ENCODE assay signal across 21 cellular contexts in genomic region chr10:101263146-101263837, GRCh38. TPM values are rescaled to one million over a fixed set of nuclear protein-coding genes. Genes with fewer than 3 reads are reported as not detected.
DNase-seq lines count a peak whose midpoint lies in the region; ATAC-seq, FAIRE-seq and TF ChIP-seq lines count a peak whose summit lies in the region.
"Had no signal": no experiment of that assay in that cellular context is flagged by ENCODE, and none has a peak within 500 bp of the region (broad histone marks: within the 10 kb centered on the region; RNA-seq: fewer than 3 reads in every experiment).

No MANE protein-coding gene starts in this region.

- H3K18ac ChIP-seq in H9 (ENCODE audit: insufficient read length, low read depth, low read length): no peak overlapping the region
- no peak overlapping the region for H3K18ac ChIP-seq in H1 (ENCODE audit: extremely low read depth, low read length)

- no peak for FAIRE-seq in H1 (lab: Jason Lieb, UNC)
- FAIRE-seq: RCC 7860 had no signal

- no peak overlapping the region for H3K4ac ChIP-seq in H9 (ENCODE audit: low read depth, low read length)
- H3K4ac ChIP-seq in H1 (replicated peaks; ENCODE audit: insufficient read length, low read depth, low read length): no peak overlapping the region

- no peaks in the 10 kb centered on the region for H3K9me3 ChIP-seq in H9 (ENCODE audit: control insufficient read depth, low read depth, low read length)
- H3K9me3 ChIP-seq in H1 (ENCODE audit: insufficient read depth in 2 of 2, low read depth in 1 of 2, low read length in 1 of 2): no peaks in the 10 kb centered on the region

- no peak overlapping the region for H3T11ph ChIP-seq in H9 (ENCODE audit: low read length)

- H3K4me1 Mint-ChIP-seq in H9 (peaks cover 45 to 53% of the 10 kb centered on the region in 2 experiments), nephron progenitor cell (peaks cover 79% of the 10 kb centered on the region)
- H3K4me1 Mint-ChIP-seq: CD4-positive, CD25-positive, alpha-beta regulatory T cell had no signal

- no peak for ATAC-seq in GM19328 (IDR thresholded peaks at IDR 0.05; ENCODE audit: unreplicated experiment)

- H3K56ac ChIP-seq in H9 (ENCODE audit: insufficient read length, low read depth, low read length) (peak overlapping the region; percentile 84), H1 (replicated peaks; ENCODE audit: insufficient read length, low read depth, low read length) (no peak overlapping the region)

- H3K14ac ChIP-seq in H9 (ENCODE audit: insufficient read depth, low read length) (no peak overlapping the region), H1 (ENCODE audit: insufficient read length) (no peak overlapping the region)

- no peaks in the 10 kb centered on the region for H3K23me2 ChIP-seq in H9 (ENCODE audit: insufficient read length, low read depth, low read length, poor library complexity, severe bottlenecking)
- H3K23me2 ChIP-seq in H1 (ENCODE audit: low read depth, low read length): peaks cover 2% of the 10 kb centered on the region; the same call in 1 of the 2 replicates

- H3K27me3 ChIP-seq in H9 (ENCODE audit: insufficient read depth, low read length) (no peaks in the 10 kb centered on the region; the same call in 1 of the 2 replicates), H1 (replicated peaks in 1 of 4; ENCODE audit: control insufficient read depth in 3 of 4, extremely low read depth in 1 of 4, insufficient read depth in 3 of 4, low read length in 3 of 4) (peaks cover 0 to 4% (median under 1%) of the 10 kb centered on the region in 4 experiments; a peak in 4 of 7 replicates)

- H3K27me3 Mint-ChIP-seq in H9 (ENCODE audit: low read depth): peaks cover 50% of the 10 kb centered on the region
- peaks cover 6% of the 10 kb centered on the region for H3K27me3 Mint-ChIP-seq in nephron progenitor cell (ENCODE audit: low read depth, poor library complexity)

- H3K27ac ChIP-seq in H9 (ENCODE audit: insufficient read length, low read depth, low read length) (no peak overlapping the region), H1 (ENCODE audit: low read depth, low read length) (no peak overlapping the region)

- no peak overlapping the region for H3K4me3 ChIP-seq in H1 (ENCODE audit: extremely low read depth in 1 of 4, insufficient read depth in 2 of 4, low read depth in 3 of 4, low read length in 4 of 4)

- no peak overlapping the region; a peak in 2 of 7 replicates for H3K27ac Mint-ChIP-seq in H9
- H3K27ac Mint-ChIP-seq in nephron progenitor cell: peak overlapping the region; percentile 77
- H3K27ac Mint-ChIP-seq: CD4-positive, CD25-positive, alpha-beta regulatory T cell had no signal

- POLR2A ChIA-PET in H1 (lab: Charles Lee; ENCODE audit: partially characterized antibody): interaction anchor here (0.8 kb wide), 1 partner anchor 213 kb away, joined by 3 read pairs; no protein-coding TSS in a partner anchor

- intact Hi-C loops in posterior vena cava (cut with DNase I): no loop called here

- H2AFZ ChIP-seq in H9 (ENCODE audit: low read length) (no peak overlapping the region), H1 (ENCODE audit: low read length) (no peak overlapping the region)

- no peak overlapping the region for H2AK5ac ChIP-seq in H9 (ENCODE audit: insufficient read length, low read length)
- no peak overlapping the region for H2AK5ac ChIP-seq in H1 (ENCODE audit: low read depth, low read length)

- H3K36me3 ChIP-seq in H1 (ENCODE audit: control insufficient read depth in 2 of 4, insufficient read depth in 4 of 4, low read length in 3 of 4): no peaks in the 10 kb centered on the region

- H4K20me1 ChIP-seq in H9 (ENCODE audit: control insufficient read depth, insufficient read depth, insufficient read length) (no peaks in the 10 kb centered on the region), H1 (replicated peaks in 1 of 2; ENCODE audit: control insufficient read depth in 1 of 2, insufficient read depth in 2 of 2, low read length in 2 of 2) (no peaks in the 10 kb centered on the region)

- H3K79me2 ChIP-seq in H9 (ENCODE audit: insufficient read depth, low read length) (no peaks in the 10 kb centered on the region), H1 (ENCODE audit: control insufficient read depth in 1 of 2, insufficient read depth in 2 of 2, low read length in 2 of 2) (no peaks in the 10 kb centered on the region)

- H4K8ac ChIP-seq in H9 (replicated peaks; ENCODE audit: insufficient read length, low read depth, low read length): no peak overlapping the region
- no peak overlapping the region for H4K8ac ChIP-seq in H1 (ENCODE audit: extremely low read depth, insufficient read depth, low read length)

- peaks cover 5% of the 10 kb centered on the region; the same call in 1 of the 2 replicates for H3K4me1 ChIP-seq in H9 (ENCODE audit: insufficient read depth, low read length)
- H3K4me1 ChIP-seq in H1 (replicated peaks in 1 of 4; ENCODE audit: control insufficient read depth in 3 of 4, insufficient read depth in 4 of 4, low read length in 3 of 4): peaks cover 2 to 34% (median 19%) of the 10 kb centered on the region in 4 experiments

- TF ChIP-seq EP300 in H1 (IDR thresholded peaks at IDR 0.05; ENCODE audit: borderline replicate concordance in 1 of 2, low read depth in 2 of 2, low read length in 2 of 2): no peak

- TF ChIP-seq CTCF in H9 (conservative IDR thresholded peaks at IDR 0.05) (no peak), H1 (IDR thresholded peaks at IDR 0.05; ENCODE audit: control extremely low read depth in 1 of 3, insufficient read depth in 1 of 3, low read depth in 1 of 3, low read length in 3 of 3) (no peak), nephron progenitor cell (IDR thresholded peaks at IDR 0.05) (no peak)

- no peak for DNase-seq in H9
- peak; percentile 92 for DNase-seq in NCI-H82 (lab: John Stamatoyannopoulos, UW)
- DNase-seq in H1 (ENCODE audit: low read depth in 1 of 2, low spot score in 2 of 2): no peak
- no peak for DNase-seq in nephron progenitor cell
- DNase-seq in HT-29 (ENCODE audit: low spot score): no peak
- no peak for DNase-seq in NCI-H1694 treated with DMSO at 0.1 percent for 48 hours (lab: John Stamatoyannopoulos, UW)
- no peak for DNase-seq in posterior vena cava (ENCODE audit: low spot score)
- DNase-seq: Calu3; CD4-positive, CD25-positive, alpha-beta regulatory T cell; DMS79; HCEC 1CT; Kasumi-1; MM.1S; NCI-H1105 treated with DMSO at 0.1 percent for 48 hours; NCI-H187 treated with DMSO at 0.1 percent for 48 hours; NCI-H2171; NCI-H510A treated with DMSO at 0.1 percent for 48 hours; SHP77 had no signal

- H2BK15ac ChIP-seq in H9 (ENCODE audit: low read depth, low read length) (no peak overlapping the region), H1 (ENCODE audit: low read length) (peak overlapping the region; percentile 72; the same call in 1 of the 2 replicates)

- no peak for TF ChIP-seq RAD21 in H1 (IDR thresholded peaks at IDR 0.05 in 1 of 2, conservative IDR thresholded peaks at IDR 0.05 in 1 of 2; ENCODE audit: low read depth in 2 of 2, low read length in 2 of 2)

- no CpG with 5 or more reads among the region's 11 CpGs for WGBS in H9 (ENCODE audit: extremely low coverage, insufficient read length, low lambda C conversion rate)
- WGBS in H1 (ENCODE audit: extremely low coverage in 1 of 2, insufficient coverage in 1 of 2, insufficient read length in 1 of 2, insufficient replicate concordance in 2 of 2, low coverage in 1 of 2, low lambda C conversion rate in 2 of 2, missing lambda C conversion rate in 1 of 2), 2 experiments: 81% methylated on average over 11 of the region's 11 CpGs; no CpG with 5 or more reads in 1 of the 2 experiments

- no peak overlapping the region for H2BK12ac ChIP-seq in H9 (ENCODE audit: insufficient read length, low read depth, low read length)
- H2BK12ac ChIP-seq in H1 (ENCODE audit: low read depth, low read length): 0 out of 2 replicates have a peak overlapping the region, but pooled peaks have one; percentile 50

- no peak overlapping the region for H4K5ac ChIP-seq in H9 (ENCODE audit: insufficient read length, low read depth, low read length)
- no peak overlapping the region for H4K5ac ChIP-seq in H1 (ENCODE audit: insufficient read length, low read depth, low read length)

- TF ChIP-seq POLR2A in H1 (IDR thresholded peaks at IDR 0.05; ENCODE audit: control extremely low read depth in 1 of 2, low read depth in 2 of 2, low read length in 2 of 2): no peak

- no peak overlapping the region for H2BK20ac ChIP-seq in H9 (ENCODE audit: low read depth, low read length, poor library complexity, severe bottlenecking)
- peak overlapping the region; percentile 80; the same call in 1 of the 2 replicates for H2BK20ac ChIP-seq in H1 (ENCODE audit: low read length)

- no peak overlapping the region for H3K4me2 ChIP-seq in H9 (ENCODE audit: insufficient read depth, insufficient read length, low read length)
- H3K4me2 ChIP-seq in H1 (ENCODE audit: insufficient read depth in 1 of 2, low read depth in 2 of 2, low read length in 2 of 2): no peak overlapping the region

- H3K79me1 ChIP-seq in H9 (ENCODE audit: insufficient read depth, low read depth, low read length, poor library complexity, severe bottlenecking): no peaks in the 10 kb centered on the region
- no peaks in the 10 kb centered on the region for H3K79me1 ChIP-seq in H1 (ENCODE audit: low read depth, low read length)

- H3K36me3 Mint-ChIP-seq in H9 (ENCODE audit: insufficient read depth in 1 of 3, low read depth in 3 of 3) (no peaks in the 10 kb centered on the region), nephron progenitor cell (ENCODE audit: low read depth) (peaks cover 7% of the 10 kb centered on the region)
- H3K36me3 Mint-ChIP-seq: CD4-positive, CD25-positive, alpha-beta regulatory T cell had no signal

- H4K91ac ChIP-seq in H9 (ENCODE audit: insufficient read length, low read depth, low read length) (no peak overlapping the region), H1 (replicated peaks; ENCODE audit: insufficient read length, low read length) (no peak overlapping the region)

- no peak overlapping the region; a peak in 1 of 5 replicates for H3K4me3 Mint-ChIP-seq in H9
- peak overlapping the region; percentile 57 for H3K4me3 Mint-ChIP-seq in nephron progenitor cell
- H3K4me3 Mint-ChIP-seq: CD4-positive, CD25-positive, alpha-beta regulatory T cell had no signal

- H2BK120ac ChIP-seq in H9 (ENCODE audit: low read depth, low read length, poor library complexity, severe bottlenecking): no peak overlapping the region
- no peak overlapping the region for H2BK120ac ChIP-seq in H1 (replicated peaks; ENCODE audit: low read depth, low read length)

- H3K9me3 Mint-ChIP-seq in H9 (no peaks in the 10 kb centered on the region; a peak in 2 of 5 replicates), nephron progenitor cell (peaks cover 13% of the 10 kb centered on the region)

- H3K9ac ChIP-seq in H9 (ENCODE audit: extremely low read depth, insufficient read length, low read length): no peak overlapping the region
- H3K9ac ChIP-seq in H1 (replicated peaks in 1 of 4; ENCODE audit: extremely low read depth in 1 of 4, low read depth in 3 of 4, low read length in 3 of 4): no peak overlapping the region

- CTCF ChIA-PET in H1 (lab: Charles Lee; ENCODE audit: partially characterized antibody): interaction anchor here (0.8 to 27.0 kb wide), 14 partner anchors 9 to 306 kb away, joined by 3 to 317 read pairs (median 6); no protein-coding TSS in a partner anchor

- H2BK5ac ChIP-seq in H9 (ENCODE audit: insufficient read length, low read length) (no peak overlapping the region), H1 (ENCODE audit: low read depth, low read length) (no peak overlapping the region)

- no peak overlapping the region for H3K23ac ChIP-seq in H9 (ENCODE audit: insufficient read length, low read depth, low read length)
- H3K23ac ChIP-seq in H1 (ENCODE audit: insufficient read length): no peak overlapping the region

RNA-seq across cellular contexts. Expression of gene LBX1, which starts 34.0 kb away (rescaled TPM):
- not detected in 2 replicates for total RNA-seq in H9 (2021)
- total RNA-seq in H1 (2021; fragmentation: NEBNext Ultra II Directional; extraction: Animal tissue kit (Norgen Biotek cat#: 25700)): not detected in 2 replicates
- not detected in 2 replicates for polyA plus RNA-seq in H1 (2011; rRNA removed)
- not detected for polyA plus RNA-seq in H1 (2011; cell fraction: cytosol; rRNA removed)
- polyA plus RNA-seq in H1 (2011; cell fraction: nucleus; rRNA removed): not detected
- not detected in 4 replicates for polyA plus RNA-seq in H1 (2012, experiment 1 of 2)
- not detected for polyA plus RNA-seq in H1 (2012, experiment 2 of 2)
- not detected for polyA plus RNA-seq in H1 (2013, experiment 1 of 2)
- polyA plus RNA-seq in H1 (2013, experiment 2 of 2): not detected
- not detected in 2 replicates for polyA minus RNA-seq in H1 (2011; rRNA and poly(A)+ RNA removed)
- polyA minus RNA-seq in H1 (2011; cell fraction: cytosol; rRNA and poly(A)+ RNA removed): not detected
- not detected for polyA minus RNA-seq in H1 (2011; cell fraction: nucleus; rRNA and poly(A)+ RNA removed)
- total RNA-seq in HT-29 (2014; rRNA removed; shearing (Covaris generic)): not detected in 2 replicates
- not detected for total RNA-seq in posterior vena cava
- total RNA-seq: Calu3; CD4-positive, CD25-positive, alpha-beta regulatory T cell; T-helper 1 cell treated with Interleukin-12 subunit alpha and Interleukin-12 subunit beta and Interleukin-4 antibody, amounts not matched to agents 30 ng/mL and 1 ng/mL, for 36 hours had no signal
- polyA plus RNA-seq: CD4-positive, CD25-positive, alpha-beta regulatory T cell had no signal
